ENCODE assay signal across 25 cellular contexts in genomic region chr2:610465-610864, GRCh38.
A peak's percentile ranks its signal among the peaks of the same experiment; 100 is the strongest.
DNase-seq lines count a peak whose midpoint lies in the region; ATAC-seq and TF ChIP-seq lines count a peak whose summit lies in the region.
"Had no signal": no experiment of that assay in that cellular context is flagged by ENCODE, and none has a peak within 500 bp of the region (broad histone marks: within the 10 kb centered on the region; RNA-seq: fewer than 3 reads in every experiment).

No MANE protein-coding gene starts in this region.

- peak overlapping the region; percentile 26 for H2AK5ac ChIP-seq in neuronal stem cell (ENCODE audit: low read depth, low read length)

- H3K36me3 Mint-ChIP-seq in activated CD8-positive, alpha-beta T cell treated with anti-CD3 and anti-CD28 coated beads, Interleukin-2, amount 10 ng/mL, durations not matched to agents 7 days and 5 days (ENCODE audit: low read depth) = no peaks in the 10 kb centered on the region
- H3K36me3 Mint-ChIP-seq in activated CD8-positive, alpha-beta T cell treated with anti-CD3 and anti-CD28 coated beads for 36 hours (ENCODE audit: low read depth) = no peaks in the 10 kb centered on the region
- H3K36me3 Mint-ChIP-seq in activated T-helper 1 cell treated with anti-CD3 and anti-CD28 coated beads, Interleukin-12 subunit alpha, Interleukin-12 subunit beta, Interleukin-2, Interleukin-4 antibody, amounts not matched to agents 30 ng/mL and 10 ng/mL and 1 ng/mL, durations not matched to agents 14 hours and 24 hours and 36 hours (ENCODE audit: low read depth) = no peaks in the 10 kb centered on the region
- H3K36me3 Mint-ChIP-seq: CD14-positive monocyte; CD4-positive, alpha-beta memory T cell; CD4-positive, CD25-positive, alpha-beta regulatory T cell; CD8-positive, alpha-beta memory T cell had no signal

- DNase-seq in activated CD8-positive, alpha-beta T cell treated with anti-CD3 and anti-CD28 coated beads, Interleukin-2, amount 10 ng/mL, durations not matched to agents 7 days and 5 days = peak; percentile 9
- no peak for DNase-seq in activated CD8-positive, alpha-beta T cell treated with anti-CD3 and anti-CD28 coated beads for 36 hours
- DNase-seq in islet precursor cell (peak; percentile 16), neuronal stem cell (ENCODE audit: low spot score) (no peak), caudate nucleus (lab: John Stamatoyannopoulos, UW) (no peak)
- DNase-seq in activated T-helper 1 cell treated with anti-CD3 and anti-CD28 coated beads, Interleukin-12 subunit alpha, Interleukin-12 subunit beta, Interleukin-2, Interleukin-4 antibody, amounts not matched to agents 30 ng/mL and 10 ng/mL and 1 ng/mL, durations not matched to agents 14 hours and 24 hours and 36 hours (ENCODE audit: low spot score) = no peak
- no peak for DNase-seq in stimulated activated naive CD8-positive, alpha-beta T cell treated with anti-CD3 and anti-CD28 coated beads, Interleukin-15, Interleukin-2, amounts not matched to agents 100 U/mL and 50 U/mL, for 24 hours
- DNase-seq: 8988T; ACHN; BE2C; C1 segment of cervical spinal cord; CD4-positive, alpha-beta memory T cell; CD4-positive, CD25-positive, alpha-beta regulatory T cell; CD8-positive, alpha-beta memory T cell; COR-L47; DMS 273 treated with DMSO at 0.1 percent for 48 hours; DMS153; DMS53; DMS79; DND-41; EL; GDM1 had no signal

- no peak overlapping the region for H3K4me2 ChIP-seq in neuronal stem cell (ENCODE audit: insufficient read depth, low read length, poor library complexity, severe bottlenecking)
- H3K4me2 ChIP-seq: BLaER1 had no signal

- no peak overlapping the region for H2BK15ac ChIP-seq in neuronal stem cell (ENCODE audit: low read length)

- no peaks in the 10 kb centered on the region for H3K4me1 Mint-ChIP-seq in activated CD8-positive, alpha-beta T cell treated with anti-CD3 and anti-CD28 coated beads, Interleukin-2, amount 10 ng/mL, durations not matched to agents 7 days and 5 days (ENCODE audit: low read depth)
- H3K4me1 Mint-ChIP-seq in activated CD8-positive, alpha-beta T cell treated with anti-CD3 and anti-CD28 coated beads for 36 hours (ENCODE audit: low read depth) = no peaks in the 10 kb centered on the region
- no peaks in the 10 kb centered on the region for H3K4me1 Mint-ChIP-seq in activated T-helper 1 cell treated with anti-CD3 and anti-CD28 coated beads, Interleukin-12 subunit alpha, Interleukin-12 subunit beta, Interleukin-2, Interleukin-4 antibody, amounts not matched to agents 30 ng/mL and 10 ng/mL and 1 ng/mL, durations not matched to agents 14 hours and 24 hours and 36 hours (ENCODE audit: low read depth)
- H3K4me1 Mint-ChIP-seq: CD14-positive monocyte; CD4-positive, alpha-beta memory T cell; CD4-positive, CD25-positive, alpha-beta regulatory T cell; CD8-positive, alpha-beta memory T cell had no signal

- H3K36me3 ChIP-seq in neuronal stem cell (replicated peaks in 1 of 2; ENCODE audit: control insufficient read depth in 2 of 2, insufficient read depth in 2 of 2, low read length in 2 of 2) = no peaks in the 10 kb centered on the region
- H3K36me3 ChIP-seq: BE2C, BLaER1 had no signal

- H2BK12ac ChIP-seq in neuronal stem cell (ENCODE audit: low read length) = no peak overlapping the region

- H3K4me3 ChIP-seq in neuronal stem cell (ENCODE audit: low read length in 2 of 2) = no peak overlapping the region
- H3K4me3 ChIP-seq: BLaER1, GM12878 had no signal

- intact Hi-C loops in activated CD8-positive, alpha-beta T cell treated with anti-CD3 and anti-CD28 coated beads for 36 hours (cut with micrococcal nuclease) = no loop called here
- intact Hi-C loops in activated T-helper 1 cell treated with anti-CD3 and anti-CD28 coated beads, Interleukin-12 subunit alpha, Interleukin-12 subunit beta, Interleukin-2, Interleukin-4 antibody, amounts not matched to agents 30 ng/mL and 10 ng/mL and 1 ng/mL, durations not matched to agents 14 hours and 24 hours and 36 hours (cut with micrococcal nuclease) = no loop called here

- H3K4ac ChIP-seq in neuronal stem cell (ENCODE audit: low read length) = no peak overlapping the region

- H3K27me3 Mint-ChIP-seq in activated CD8-positive, alpha-beta T cell treated with anti-CD3 and anti-CD28 coated beads, Interleukin-2, amount 10 ng/mL, durations not matched to agents 7 days and 5 days (ENCODE audit: low read depth) = peaks cover 4% of the 10 kb centered on the region
- peaks cover 2% of the 10 kb centered on the region for H3K27me3 Mint-ChIP-seq in activated CD8-positive, alpha-beta T cell treated with anti-CD3 and anti-CD28 coated beads for 36 hours
- no peaks in the 10 kb centered on the region for H3K27me3 Mint-ChIP-seq in activated T-helper 1 cell treated with anti-CD3 and anti-CD28 coated beads, Interleukin-12 subunit alpha, Interleukin-12 subunit beta, Interleukin-2, Interleukin-4 antibody, amounts not matched to agents 30 ng/mL and 10 ng/mL and 1 ng/mL, durations not matched to agents 14 hours and 24 hours and 36 hours (ENCODE audit: insufficient read depth)

- H3K27ac ChIP-seq in neuronal stem cell (replicated peaks; ENCODE audit: low read length) (no peak overlapping the region), caudate nucleus (ENCODE audit: low read depth, low read length) (no peak overlapping the region)
- H3K27ac ChIP-seq: BLaER1 had no signal

- H3K18ac ChIP-seq in neuronal stem cell (ENCODE audit: low read length) = no peak overlapping the region

- no peak for TF ChIP-seq CTCF in activated CD8-positive, alpha-beta T cell treated with anti-CD3 and anti-CD28 coated beads for 36 hours (IDR thresholded peaks at IDR 0.05)

- no peak overlapping the region for H3K23ac ChIP-seq in neuronal stem cell (ENCODE audit: low read depth, low read length, poor library complexity)

- no peak overlapping the region for H3K27ac Mint-ChIP-seq in activated CD8-positive, alpha-beta T cell treated with anti-CD3 and anti-CD28 coated beads, Interleukin-2, amount 10 ng/mL, durations not matched to agents 7 days and 5 days
- H3K27ac Mint-ChIP-seq in activated CD8-positive, alpha-beta T cell treated with anti-CD3 and anti-CD28 coated beads for 36 hours = no peak overlapping the region
- H3K27ac Mint-ChIP-seq in activated T-helper 1 cell treated with anti-CD3 and anti-CD28 coated beads, Interleukin-12 subunit alpha, Interleukin-12 subunit beta, Interleukin-2, Interleukin-4 antibody, amounts not matched to agents 30 ng/mL and 10 ng/mL and 1 ng/mL, durations not matched to agents 14 hours and 24 hours and 36 hours = no peak overlapping the region
- H3K27ac Mint-ChIP-seq: CD14-positive monocyte; CD4-positive, alpha-beta memory T cell; CD4-positive, CD25-positive, alpha-beta regulatory T cell; CD8-positive, alpha-beta memory T cell had no signal

- no peak for ATAC-seq in activated CD8-positive, alpha-beta T cell treated with anti-CD3 and anti-CD28 coated beads, Interleukin-2, amount 10 ng/mL, durations not matched to agents 7 days and 5 days
- no peak for ATAC-seq in activated CD8-positive, alpha-beta T cell treated with anti-CD3 and anti-CD28 coated beads for 36 hours
- no peak for ATAC-seq in stimulated activated naive CD8-positive, alpha-beta T cell treated with anti-CD3 and anti-CD28 coated beads, Interleukin-15, Interleukin-2, amounts not matched to agents 100 U/mL and 50 U/mL, for 24 hours
- ATAC-seq: GM12878 had no signal

- no peaks in the 10 kb centered on the region for H3K9me3 Mint-ChIP-seq in activated CD8-positive, alpha-beta T cell treated with anti-CD3 and anti-CD28 coated beads, Interleukin-2, amount 10 ng/mL, durations not matched to agents 7 days and 5 days (ENCODE audit: insufficient read depth)
- H3K9me3 Mint-ChIP-seq in activated CD8-positive, alpha-beta T cell treated with anti-CD3 and anti-CD28 coated beads for 36 hours = no peaks in the 10 kb centered on the region
- H3K9me3 Mint-ChIP-seq in activated T-helper 1 cell treated with anti-CD3 and anti-CD28 coated beads, Interleukin-12 subunit alpha, Interleukin-12 subunit beta, Interleukin-2, Interleukin-4 antibody, amounts not matched to agents 30 ng/mL and 10 ng/mL and 1 ng/mL, durations not matched to agents 14 hours and 24 hours and 36 hours = no peaks in the 10 kb centered on the region
- H3K9me3 Mint-ChIP-seq: CD14-positive monocyte; CD4-positive, alpha-beta memory T cell; CD8-positive, alpha-beta memory T cell had no signal

- no peak overlapping the region for H4K8ac ChIP-seq in neuronal stem cell (ENCODE audit: low read depth, low read length)

- CTCF ChIA-PET in activated CD8-positive, alpha-beta T cell treated with anti-CD3 and anti-CD28 coated beads, Interleukin-2, amount 10 ng/mL, durations not matched to agents 7 days and 5 days (lab: Charles Lee) = no interaction called here
- CTCF ChIA-PET in activated CD8-positive, alpha-beta T cell treated with anti-CD3 and anti-CD28 coated beads for 36 hours (lab: Charles Lee) = interaction anchor here (1.8 kb wide), 1 partner anchor 81 kb away, joined by 5 read pairs; no protein-coding TSS in a partner anchor

- no CpG with 5 or more reads among the region's 2 CpGs for WGBS in neuronal stem cell (ENCODE audit: extremely low coverage in 2 of 2, insufficient read length in 2 of 2, insufficient replicate concordance in 1 of 2), 2 donors

- no peak overlapping the region for H3K14ac ChIP-seq in neuronal stem cell (ENCODE audit: low read length)

- POLR2A ChIA-PET in activated CD8-positive, alpha-beta T cell treated with anti-CD3 and anti-CD28 coated beads, Interleukin-2, amount 10 ng/mL, durations not matched to agents 7 days and 5 days (lab: Charles Lee) = no interaction called here
- POLR2A ChIA-PET in activated CD8-positive, alpha-beta T cell treated with anti-CD3 and anti-CD28 coated beads for 36 hours (lab: Charles Lee) = no interaction called here

- no peak overlapping the region for H3K9ac ChIP-seq in neuronal stem cell (ENCODE audit: low read depth, low read length, poor library complexity)
- H3K9ac ChIP-seq: BLaER1 had no signal

- H2BK120ac ChIP-seq in neuronal stem cell (ENCODE audit: low read depth, low read length) = no peak overlapping the region

- peaks cover 0 to 4% of the 10 kb centered on the region in 2 donors for H3K4me1 ChIP-seq in neuronal stem cell (ENCODE audit: control insufficient read depth in 2 of 2, insufficient read depth in 1 of 2, low read depth in 1 of 2, low read length in 2 of 2)
- H3K4me1 ChIP-seq: BE2C, BLaER1 had no signal

- no peaks in the 10 kb centered on the region for H3K79me1 ChIP-seq in neuronal stem cell (ENCODE audit: low read depth, low read length)

- no peak overlapping the region for H4K91ac ChIP-seq in neuronal stem cell (ENCODE audit: low read depth, low read length, poor library complexity)

- H2BK5ac ChIP-seq in neuronal stem cell (ENCODE audit: low read length) = no peak overlapping the region

- peaks cover 0 to 13% (median 0%) of the 10 kb centered on the region in 3 experiments for H3K27me3 ChIP-seq in neuronal stem cell (ENCODE audit: control insufficient read depth in 3 of 3, insufficient read depth in 3 of 3, low read depth in 1 of 3, low read length in 3 of 3)
- H3K27me3 ChIP-seq: BE2C, BLaER1 had no signal

- H2AFZ ChIP-seq in neuronal stem cell (ENCODE audit: low read length) = no peak overlapping the region

- no peak overlapping the region for H3K4me3 Mint-ChIP-seq in activated CD8-positive, alpha-beta T cell treated with anti-CD3 and anti-CD28 coated beads, Interleukin-2, amount 10 ng/mL, durations not matched to agents 7 days and 5 days
- H3K4me3 Mint-ChIP-seq in activated CD8-positive, alpha-beta T cell treated with anti-CD3 and anti-CD28 coated beads for 36 hours = no peak overlapping the region
- no peak overlapping the region for H3K4me3 Mint-ChIP-seq in activated T-helper 1 cell treated with anti-CD3 and anti-CD28 coated beads, Interleukin-12 subunit alpha, Interleukin-12 subunit beta, Interleukin-2, Interleukin-4 antibody, amounts not matched to agents 30 ng/mL and 10 ng/mL and 1 ng/mL, durations not matched to agents 14 hours and 24 hours and 36 hours
- H3K4me3 Mint-ChIP-seq: CD4-positive, alpha-beta memory T cell; CD4-positive, CD25-positive, alpha-beta regulatory T cell; CD8-positive, alpha-beta memory T cell had no signal

- no peaks in the 10 kb centered on the region for H3K9me3 ChIP-seq in neuronal stem cell (replicated peaks in 1 of 2; ENCODE audit: control insufficient read depth in 2 of 2, insufficient read depth in 1 of 2, low read depth in 1 of 2, low read length in 2 of 2)
- H3K9me3 ChIP-seq: BE2C, BLaER1 had no signal

Comparison
In these comparisons a context has a peak if more than half of its experiments do, and no peak if none do; other contexts are left out.
1. DNase-seq: peak in activated CD8-positive, alpha-beta T cell treated with anti-CD3 and anti-CD28 coated beads, Interleukin-2, amount 10 ng/mL, durations not matched to agents 7 days and 5 days (single experiment) and islet precursor cell (single experiment); none in activated CD8-positive, alpha-beta T cell treated with anti-CD3 and anti-CD28 coated beads for 36 hours (single experiment), neuronal stem cell (single experiment), activated T-helper 1 cell treated with anti-CD3 and anti-CD28 coated beads, Interleukin-12 subunit alpha, Interleukin-12 subunit beta, Interleukin-2, Interleukin-4 antibody, amounts not matched to agents 30 ng/mL and 10 ng/mL and 1 ng/mL, durations not matched to agents 14 hours and 24 hours and 36 hours (single experiment), stimulated activated naive CD8-positive, alpha-beta T cell treated with anti-CD3 and anti-CD28 coated beads, Interleukin-15, Interleukin-2, amounts not matched to agents 100 U/mL and 50 U/mL, for 24 hours (single experiment) and caudate nucleus (0 of 61).